In genomic region chr16:86576591-86577313, GRCh38 we compare ENCODE assay signal across 9 cellular contexts. TPM values are rescaled to one million over a fixed set of nuclear protein-coding genes. Genes with fewer than 3 reads are reported as not detected.
A peak's percentile ranks its signal among the peaks of the same experiment; 100 is the strongest.
DNase-seq lines count a peak whose midpoint lies in the region; ATAC-seq, FAIRE-seq and TF ChIP-seq lines count a peak whose summit lies in the region.
"Had no signal": no experiment of that assay in that cellular context is flagged by ENCODE, and none has a peak within 500 bp of the region (broad histone marks: within the 10 kb centered on the region; RNA-seq: fewer than 3 reads in every experiment).

No MANE protein-coding gene starts in this region.

- H3K56ac ChIP-seq in H1 (replicated peaks; ENCODE audit: insufficient read length, low read depth, low read length): no peak overlapping the region

- H3K27me3 Mint-ChIP-seq in CD4-positive, alpha-beta T cell: peaks cover 87% of the 10 kb centered on the region
- H3K27me3 Mint-ChIP-seq in neural progenitor cell (ENCODE audit: insufficient read depth, low read depth): peaks cover 87% of the 10 kb centered on the region

- H2BK15ac ChIP-seq in H1 (ENCODE audit: low read length): no peak overlapping the region

- no peak for DNase-seq in CD4-positive, alpha-beta T cell
- DNase-seq in NCI-H2171 treated with DMSO at 0.1 percent for 48 hours (lab: John Stamatoyannopoulos, UW) (peak; percentile 91), H1 (ENCODE audit: low read depth in 1 of 2, low spot score in 2 of 2) (peak in 1 of 2 experiments; percentile 63), neural progenitor cell (ENCODE audit: low spot score) (no peak), NCI-H2107 treated with DMSO at 0.1 percent for 48 hours (lab: John Stamatoyannopoulos, UW; ENCODE audit: unreplicated experiment) (no peak), activated gamma-delta T cell treated with Interleukin-2 at 50 U/mL for 16 hours (no peak)
- DNase-seq in stimulated activated CD4-positive, alpha-beta T cell treated with anti-CD3 and anti-CD28 coated beads, Interleukin-12 subunit alpha, Interleukin-12 subunit beta, amount 100 ng/mL, for 4 hours: no peak
- DNase-seq in activated CD4-positive, alpha-beta T cell treated with anti-CD3 and anti-CD28 coated beads for 4 hours: no peak

- peaks cover 8% of the 10 kb centered on the region for H3K4me1 Mint-ChIP-seq in CD4-positive, alpha-beta T cell (ENCODE audit: low read depth)
- peaks cover 22% of the 10 kb centered on the region for H3K4me1 Mint-ChIP-seq in neural progenitor cell

- POLR2A ChIA-PET in CD4-positive, alpha-beta T cell (lab: Charles Lee): no interaction called here
- POLR2A ChIA-PET in H1 (lab: Charles Lee; ENCODE audit: partially characterized antibody): interaction anchor here (1.2 kb wide), 1 partner anchor 32 kb away, joined by 3 read pairs; no protein-coding TSS in a partner anchor

- intact Hi-C loops in CD4-positive, alpha-beta T cell (cut with DNase I, micrococcal nuclease): no loop called here

- WGBS in H1 (ENCODE audit: extremely low coverage in 1 of 2, insufficient coverage in 1 of 2, insufficient read length in 1 of 2, insufficient replicate concordance in 2 of 2, low coverage in 1 of 2, low lambda C conversion rate in 2 of 2, missing lambda C conversion rate in 1 of 2), 2 experiments: 3% methylated on average over 30 of the region's 33 CpGs; no CpG with 5 or more reads in 1 of the 2 experiments

- H3K23me2 ChIP-seq in H1 (ENCODE audit: low read depth, low read length): peaks cover 11% of the 10 kb centered on the region; the same call in 1 of the 2 replicates

- H4K20me1 ChIP-seq in H1 (replicated peaks in 1 of 2; ENCODE audit: control insufficient read depth in 1 of 2, insufficient read depth in 2 of 2, low read length in 2 of 2): peaks cover 11 to 15% of the 10 kb centered on the region in 2 experiments
- H4K20me1 ChIP-seq in neural progenitor cell (ENCODE audit: low read depth): peaks cover 8% of the 10 kb centered on the region

- CTCF ChIA-PET in CD4-positive, alpha-beta T cell (lab: Charles Lee): no interaction called here
- CTCF ChIA-PET in H1 (lab: Charles Lee; ENCODE audit: partially characterized antibody): interaction anchor here (0.7 to 3.1 kb wide), 8 partner anchors 12 to 596 kb away, joined by 3 to 18 read pairs (median 4); no protein-coding TSS in a partner anchor

- no peak for TF ChIP-seq CTCF in CD4-positive, alpha-beta T cell (IDR thresholded peaks at IDR 0.05)
- TF ChIP-seq CTCF in H1 (IDR thresholded peaks at IDR 0.05; ENCODE audit: control extremely low read depth in 1 of 3, insufficient read depth in 1 of 3, low read depth in 1 of 3, low read length in 3 of 3) (no peak), neural progenitor cell (IDR thresholded peaks at IDR 0.05) (no peak)

- peak overlapping the region; percentile 53; the same call in 1 of the 2 replicates for H2BK12ac ChIP-seq in H1 (ENCODE audit: low read depth, low read length)

- H3K27ac Mint-ChIP-seq in CD4-positive, alpha-beta T cell: no peak overlapping the region
- H3K27ac Mint-ChIP-seq in neural progenitor cell: no peak overlapping the region

- peak overlapping the region; percentile 71; the same call in 1 of the 2 replicates for H2AK5ac ChIP-seq in H1 (ENCODE audit: low read depth, low read length)

- H3K4me2 ChIP-seq in H1 (ENCODE audit: insufficient read depth in 1 of 2, low read depth in 2 of 2, low read length in 2 of 2): peak overlapping the region; percentile 83 to 95
- H3K4me2 ChIP-seq in neural progenitor cell: peak overlapping the region; percentile 60

- TF ChIP-seq POLR2A in H1 (IDR thresholded peaks at IDR 0.05; ENCODE audit: control extremely low read depth in 1 of 2, low read depth in 2 of 2, low read length in 2 of 2): no peak

- H2AFZ ChIP-seq in H1 (ENCODE audit: low read length) (no peak overlapping the region), neural progenitor cell (replicated peaks) (no peak overlapping the region)

- H3K9ac ChIP-seq in H1 (replicated peaks in 1 of 4; ENCODE audit: extremely low read depth in 1 of 4, low read depth in 3 of 4, low read length in 3 of 4): no peak overlapping the region
- H3K9ac ChIP-seq in neural progenitor cell: no peak overlapping the region

- H3K36me3 ChIP-seq in H1 (ENCODE audit: control insufficient read depth in 2 of 4, insufficient read depth in 4 of 4, low read length in 3 of 4): peaks cover 0 to 10% (median 0%) of the 10 kb centered on the region in 4 experiments; a peak in 1 of 8 replicates
- H3K36me3 ChIP-seq in neural progenitor cell: no peaks in the 10 kb centered on the region

- no peaks in the 10 kb centered on the region for H3K9me3 Mint-ChIP-seq in CD4-positive, alpha-beta T cell
- no peaks in the 10 kb centered on the region for H3K9me3 Mint-ChIP-seq in neural progenitor cell

- H3K4me3 ChIP-seq in H1 (ENCODE audit: extremely low read depth in 1 of 4, insufficient read depth in 2 of 4, low read depth in 3 of 4, low read length in 4 of 4) (peak overlapping the region; percentile 41 to 66 (median 43)), neural progenitor cell (peak overlapping the region; percentile 53)

- H2BK5ac ChIP-seq in H1 (ENCODE audit: low read depth, low read length): peak overlapping the region; percentile 21; the same call in 1 of the 2 replicates

- H3K79me1 ChIP-seq in H1 (ENCODE audit: low read depth, low read length): no peaks in the 10 kb centered on the region

- H2BK20ac ChIP-seq in H1 (ENCODE audit: low read length): no peak overlapping the region

- no peaks in the 10 kb centered on the region for H3K9me3 ChIP-seq in CD4-positive, alpha-beta T cell (ENCODE audit: control insufficient read depth, low read length)
- H3K9me3 ChIP-seq in H1 (ENCODE audit: insufficient read depth in 2 of 2, low read depth in 1 of 2, low read length in 1 of 2): no peaks in the 10 kb centered on the region
- no peaks in the 10 kb centered on the region for H3K9me3 ChIP-seq in neural progenitor cell (ENCODE audit: low read depth)

- H4K8ac ChIP-seq in H1 (ENCODE audit: extremely low read depth, insufficient read depth, low read length): no peak overlapping the region

- no peak overlapping the region; the same call in 1 of the 2 replicates for H3K18ac ChIP-seq in H1 (ENCODE audit: extremely low read depth, low read length)

- no peaks in the 10 kb centered on the region for H3K36me3 Mint-ChIP-seq in CD4-positive, alpha-beta T cell (ENCODE audit: low read depth)
- H3K36me3 Mint-ChIP-seq in neural progenitor cell: no peaks in the 10 kb centered on the region

- peaks cover 5% of the 10 kb centered on the region for H3F3A ChIP-seq in neural progenitor cell (ENCODE audit: low read depth)

- H3K23ac ChIP-seq in H1 (ENCODE audit: insufficient read length): no peak overlapping the region

- H4K5ac ChIP-seq in H1 (ENCODE audit: insufficient read length, low read depth, low read length): no peak overlapping the region

- H4K91ac ChIP-seq in H1 (replicated peaks; ENCODE audit: insufficient read length, low read length): no peak overlapping the region

- H3K4me1 ChIP-seq in H1 (replicated peaks in 1 of 4; ENCODE audit: control insufficient read depth in 3 of 4, insufficient read depth in 4 of 4, low read length in 3 of 4) (peaks cover 8 to 52% (median 31%) of the 10 kb centered on the region in 4 experiments), neural progenitor cell (peaks cover 8% of the 10 kb centered on the region)

- no peak overlapping the region for H3K27ac ChIP-seq in CD4-positive, alpha-beta T cell (ENCODE audit: low read depth, low read length)
- H3K27ac ChIP-seq in H1 (ENCODE audit: low read depth, low read length) (no peak overlapping the region), neural progenitor cell (no peak overlapping the region)

- TF ChIP-seq EP300 in H1 (IDR thresholded peaks at IDR 0.05; ENCODE audit: borderline replicate concordance in 1 of 2, low read depth in 2 of 2, low read length in 2 of 2): no peak

- no peak for TF ChIP-seq RAD21 in H1 (IDR thresholded peaks at IDR 0.05 in 1 of 2, conservative IDR thresholded peaks at IDR 0.05 in 1 of 2; ENCODE audit: low read depth in 2 of 2, low read length in 2 of 2)

- H3K27me3 ChIP-seq in CD4-positive, alpha-beta T cell (ENCODE audit: control insufficient read depth, insufficient read depth, low read length): peaks cover 73% of the 10 kb centered on the region
- peaks cover 89 to 100% (median 97%) of the 10 kb centered on the region in 4 experiments for H3K27me3 ChIP-seq in H1 (replicated peaks in 1 of 4; ENCODE audit: control insufficient read depth in 3 of 4, extremely low read depth in 1 of 4, insufficient read depth in 3 of 4, low read length in 3 of 4)
- H3K27me3 ChIP-seq in neural progenitor cell: peaks cover 99% of the 10 kb centered on the region

- no peak for ATAC-seq in CD4-positive, alpha-beta T cell (ENCODE audit: poor library complexity)

- H3K14ac ChIP-seq in H1 (ENCODE audit: insufficient read length): no peak overlapping the region

- H3K4ac ChIP-seq in H1 (replicated peaks; ENCODE audit: insufficient read length, low read depth, low read length): no peak overlapping the region

- no peak for FAIRE-seq in H1 (lab: Jason Lieb, UNC)
- FAIRE-seq: islet of Langerhans had no signal

- peak overlapping the region; percentile 68 for H3K4me3 Mint-ChIP-seq in CD4-positive, alpha-beta T cell
- peak overlapping the region; percentile 90 for H3K4me3 Mint-ChIP-seq in neural progenitor cell

- H3K79me2 ChIP-seq in H1 (ENCODE audit: control insufficient read depth in 1 of 2, insufficient read depth in 2 of 2, low read length in 2 of 2) (no peaks in the 10 kb centered on the region), neural progenitor cell (ENCODE audit: low read depth) (no peaks in the 10 kb centered on the region)

- H2BK120ac ChIP-seq in H1 (replicated peaks; ENCODE audit: low read depth, low read length): no peak overlapping the region

RNA-seq across cellular contexts. Expression of gene FOXL1, which starts 1.6 kb away (rescaled TPM):
- total RNA-seq in CD4-positive, alpha-beta T cell: not detected
- total RNA-seq in H1 (2021; fragmentation: NEBNext Ultra II Directional; extraction: Animal tissue kit (Norgen Biotek cat#: 25700)): 0.29 TPM in 1 of 2 replicates, not detected in the other
- 0.03 and 0.09 TPM in 2 replicates for polyA plus RNA-seq in H1 (2011; rRNA removed)
- polyA plus RNA-seq in H1 (2011; cell fraction: cytosol; rRNA removed): 0.05 TPM
- polyA plus RNA-seq in H1 (2011; cell fraction: nucleus; rRNA removed): 0.03 TPM
- polyA plus RNA-seq in H1 (2012, experiment 1 of 2): 0.12 TPM in 1 of 4 replicates, not detected in the others
- not detected for polyA plus RNA-seq in H1 (2012, experiment 2 of 2)
- 0.22 TPM for polyA plus RNA-seq in H1 (2013, experiment 1 of 2)
- polyA plus RNA-seq in H1 (2013, experiment 2 of 2): 0.17 TPM
- not detected in 2 replicates for polyA minus RNA-seq in H1 (2011; rRNA and poly(A)+ RNA removed)
- polyA minus RNA-seq in H1 (2011; cell fraction: cytosol; rRNA and poly(A)+ RNA removed): 0.37 TPM
- 0.40 TPM for polyA minus RNA-seq in H1 (2011; cell fraction: nucleus; rRNA and poly(A)+ RNA removed)
- total RNA-seq in neural progenitor cell (ENCODE audit: low replicate concordance): 0.07 and 0.31 TPM in 2 replicates

RNA-seq across cellular contexts. Expression of gene FOXC2, which starts 10.1 kb away (rescaled TPM):
- total RNA-seq in CD4-positive, alpha-beta T cell: under 1 TPM; 0.11 to 0.19 TPM
- total RNA-seq in H1 (2021; fragmentation: NEBNext Ultra II Directional; extraction: Animal tissue kit (Norgen Biotek cat#: 25700)): 0.09 and 0.11 TPM in 2 replicates
- polyA plus RNA-seq in H1 (2011; rRNA removed): not detected in 2 replicates
- not detected for polyA plus RNA-seq in H1 (2011; cell fraction: cytosol; rRNA removed)
- polyA plus RNA-seq in H1 (2011; cell fraction: nucleus; rRNA removed): not detected
- 0.08 TPM in 1 of 4 replicates, not detected in the others for polyA plus RNA-seq in H1 (2012, experiment 1 of 2)
- 0.12 TPM for polyA plus RNA-seq in H1 (2012, experiment 2 of 2)
- polyA plus RNA-seq in H1 (2013, experiment 1 of 2): 0.34 TPM
- polyA plus RNA-seq in H1 (2013, experiment 2 of 2): 0.22 TPM
- polyA minus RNA-seq in H1 (2011; rRNA and poly(A)+ RNA removed): not detected in 2 replicates
- polyA minus RNA-seq in H1 (2011; cell fraction: cytosol; rRNA and poly(A)+ RNA removed): not detected
- polyA minus RNA-seq in H1 (2011; cell fraction: nucleus; rRNA and poly(A)+ RNA removed): not detected
- total RNA-seq in neural progenitor cell (ENCODE audit: low replicate concordance): not detected in 2 replicates

RNA-seq across cellular contexts. Expression of gene MTHFSD, which starts 21.7 kb away (rescaled TPM):
- total RNA-seq in CD4-positive, alpha-beta T cell: 1 to 10 TPM; 7.3 to 7.9 TPM
- total RNA-seq in H1 (2021; fragmentation: NEBNext Ultra II Directional; extraction: Animal tissue kit (Norgen Biotek cat#: 25700)): 9.8 and 10.8 TPM in 2 replicates
- 7.1 and 11.0 TPM in 2 replicates for polyA plus RNA-seq in H1 (2011; rRNA removed)
- polyA plus RNA-seq in H1 (2011; cell fraction: cytosol; rRNA removed): 11.7 TPM
- 29.4 TPM for polyA plus RNA-seq in H1 (2011; cell fraction: nucleus; rRNA removed)
- 6.1 to 7.9 TPM (median 6.5 TPM) in 4 replicates for polyA plus RNA-seq in H1 (2012, experiment 1 of 2)
- 3.8 TPM for polyA plus RNA-seq in H1 (2012, experiment 2 of 2)
- 7.4 TPM for polyA plus RNA-seq in H1 (2013, experiment 1 of 2)
- 6.7 TPM for polyA plus RNA-seq in H1 (2013, experiment 2 of 2)
- polyA minus RNA-seq in H1 (2011; rRNA and poly(A)+ RNA removed): 16.0 and 19.1 TPM in 2 replicates
- polyA minus RNA-seq in H1 (2011; cell fraction: cytosol; rRNA and poly(A)+ RNA removed): 10.1 TPM
- 36.2 TPM for polyA minus RNA-seq in H1 (2011; cell fraction: nucleus; rRNA and poly(A)+ RNA removed)
- 17.4 and 34.6 TPM in 2 replicates for total RNA-seq in neural progenitor cell (ENCODE audit: low replicate concordance)
